Comparison of ENCODE assay signal across 8 cellular contexts in the genomic region with DNA sequence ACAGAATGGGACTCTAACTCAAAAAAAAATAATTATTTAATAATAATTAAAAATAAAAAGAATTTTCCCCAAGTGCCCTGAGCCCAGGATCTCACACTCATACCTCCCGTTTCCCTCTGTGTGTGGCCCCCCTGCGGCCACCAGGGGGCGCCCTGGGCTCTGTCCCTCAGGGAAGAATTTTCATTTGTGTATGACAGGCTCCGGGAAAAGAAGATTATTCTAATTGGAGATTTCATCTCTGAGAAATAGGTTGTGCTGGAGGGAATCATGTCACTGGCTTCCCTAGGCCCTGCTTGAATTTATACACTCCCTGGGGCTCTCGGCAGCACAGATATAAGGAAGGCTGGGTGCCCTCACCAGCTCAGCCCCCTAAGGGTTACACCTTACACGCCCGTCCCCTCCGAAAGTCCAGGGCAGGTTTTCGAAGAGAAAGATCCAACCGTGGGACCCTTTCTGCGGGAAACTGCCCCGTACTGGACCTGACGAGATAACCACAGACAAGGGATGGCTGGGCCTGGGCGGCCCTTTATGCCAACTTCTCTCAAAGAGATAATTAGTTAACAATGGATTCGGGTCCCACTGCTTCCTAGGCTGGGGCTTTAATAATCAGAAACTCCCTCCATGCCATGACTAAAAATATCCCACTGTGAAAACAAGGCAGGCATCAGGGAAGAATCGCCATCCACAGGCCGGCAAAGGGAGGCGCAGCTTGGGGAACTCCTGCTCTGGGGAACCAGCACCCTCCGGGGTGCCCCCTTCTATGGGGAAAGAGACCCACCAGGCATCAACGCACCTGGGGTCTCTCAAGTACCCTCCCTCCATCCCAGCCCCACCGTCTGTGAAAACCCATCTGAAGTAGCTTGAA.
DNase-seq lines count a peak whose midpoint lies in the region; ATAC-seq and TF ChIP-seq lines count a peak whose summit lies in the region.

No MANE protein-coding gene starts in this region.

- H3K27me3 ChIP-seq in WERI-Rb-1 (ENCODE audit: insufficient read depth, low read depth, severe bottlenecking), result no peaks in the 10 kb centered on the region

- H3K9me3 ChIP-seq in WERI-Rb-1 (ENCODE audit: severe bottlenecking), result no peaks in the 10 kb centered on the region

- peak; percentile 63 for TF ChIP-seq CTCF in WERI-Rb-1 (IDR thresholded peaks at IDR 0.05; ENCODE audit: low read depth, low read length)

- in situ Hi-C loops in T47D (cut with HindIII; ENCODE audit: low pct_unique_long_range_greater_than_20kb, low sequenced_read_pairs), result no loop called here

- H3K36me3 ChIP-seq in WERI-Rb-1, result peaks cover 12% of the 10 kb centered on the region; the same call in 1 of the 2 replicates

- no peak for ATAC-seq in HG02623 (IDR thresholded peaks at IDR 0.05; ENCODE audit: unreplicated experiment)

- H3K27ac ChIP-seq in WERI-Rb-1, result peak overlapping the region; percentile 80

- peak; percentile 14 for DNase-seq in NK-92 treated with Interleukin-12 subunit alpha and Interleukin-12 subunit beta, amount 100 ng/mL, for 24 hours (lab: John Stamatoyannopoulos, UW)
- DNase-seq in NK-92 (lab: John Stamatoyannopoulos, UW; ENCODE audit: unreplicated experiment) (no peak), NCI-H2029 treated with DMSO at 0.1 percent for 48 hours (lab: John Stamatoyannopoulos, UW) (peak; percentile 30), WERI-Rb-1 (peak; percentile 77), T47D (ENCODE audit: low read depth in 1 of 2, low spot score in 1 of 2) (peak; percentile 83 to 89), islet precursor cell (peak; percentile 80)
- peak; percentile 49 to 58 for DNase-seq in stimulated activated CD4-positive, alpha-beta T cell treated with anti-CD3 and anti-CD28 coated beads, Interleukin-12 subunit alpha, Interleukin-12 subunit beta, amount 100 ng/mL, for 24 hours (ENCODE audit: low read depth in 2 of 2)

- peak overlapping the region; percentile 41 for H3K4me3 ChIP-seq in WERI-Rb-1 (ENCODE audit: low read depth, low read length)
